ENCODE assay signal across 11 cellular contexts in the genomic region with DNA sequence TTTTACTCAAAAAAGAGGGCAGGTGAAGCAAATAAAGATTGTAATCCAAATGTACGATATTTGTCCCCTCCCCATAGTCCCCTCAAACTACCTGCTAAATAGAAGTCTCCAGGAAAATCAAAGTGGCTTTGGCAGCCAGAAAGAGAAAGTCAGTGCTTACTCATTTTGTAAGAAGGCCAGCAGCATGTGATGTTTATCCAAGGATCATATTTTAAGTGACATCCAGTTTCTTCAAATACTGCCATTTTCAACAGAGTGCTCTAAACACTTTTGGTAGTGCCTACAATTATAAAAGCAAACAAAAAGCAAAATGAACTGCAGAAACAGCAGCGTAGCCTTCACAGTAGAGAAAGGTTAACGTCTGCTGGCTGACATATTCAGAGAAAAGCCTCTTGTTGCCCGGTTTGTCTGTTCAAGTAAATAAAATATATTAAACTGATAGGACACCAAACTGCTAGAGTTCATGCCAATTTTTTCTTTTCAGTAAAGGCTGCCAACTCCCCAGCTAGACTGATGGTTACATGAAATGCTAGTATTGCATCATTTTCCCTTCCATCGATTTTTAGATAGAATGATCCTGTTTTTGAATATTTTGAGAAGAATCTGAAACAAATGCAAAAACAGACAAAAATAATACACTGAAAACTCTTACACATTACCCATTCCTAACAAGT.
DNase-seq lines count a peak whose midpoint lies in the region; FAIRE-seq and TF ChIP-seq lines count a peak whose summit lies in the region.
"Had no signal": no experiment of that assay in that cellular context is flagged by ENCODE, and none has a peak within 500 bp of the region (broad histone marks: within the 10 kb centered on the region; RNA-seq: fewer than 3 reads in every experiment).

No MANE protein-coding gene starts in this region.

- 23% methylated on average over 5 of the region's 5 CpGs for WGBS in liver

- no peak overlapping the region for H3K4me3 Mint-ChIP-seq in activated naive CD4-positive, alpha-beta T cell treated with anti-CD3 and anti-CD28 coated beads, Interleukin-2, amount 10 ng/mL, durations not matched to agents 7 days and 5 days
- no peak overlapping the region for H3K4me3 Mint-ChIP-seq in endothelial cell (ENCODE audit: unreplicated experiment)
- H3K4me3 Mint-ChIP-seq: activated naive CD8-positive, alpha-beta T cell treated with anti-CD3 and anti-CD28 coated beads, Interleukin-2, amount 10 ng/mL, durations not matched to agents 7 days and 5 days had no signal

- H3K4me3 ChIP-seq in liver (ENCODE audit: low read depth in 1 of 3, low read length in 3 of 3): peak overlapping the region in 2 of 3 donors; percentile 35 to 53
- H3K4me3 ChIP-seq: tibial artery had no signal

- H3K4me1 ChIP-seq in liver (ENCODE audit: control insufficient read depth in 4 of 4, insufficient read depth in 4 of 4, low read length in 3 of 4): peaks cover 0 to 30% (median 18%) of the 10 kb centered on the region in 4 donors

- no peaks in the 10 kb centered on the region for H3K36me3 ChIP-seq in liver (ENCODE audit: control insufficient read depth in 4 of 4, insufficient read depth in 3 of 4, low read depth in 1 of 4, low read length in 3 of 4)
- H3K36me3 ChIP-seq: tibial artery had no signal

- TF ChIP-seq CTCF in VCaP (conservative IDR thresholded peaks at IDR 0.05) (no peak), liver (IDR thresholded peaks at IDR 0.05; ENCODE audit: low read depth, low read length, missing input control) (no peak), endothelial cell (IDR thresholded peaks at IDR 0.05; ENCODE audit: unreplicated experiment) (no peak)

- H3K27me3 Mint-ChIP-seq in activated naive CD4-positive, alpha-beta T cell treated with anti-CD3 and anti-CD28 coated beads, Interleukin-2, amount 10 ng/mL, durations not matched to agents 7 days and 5 days: no peaks in the 10 kb centered on the region
- peaks cover 3% of the 10 kb centered on the region for H3K27me3 Mint-ChIP-seq in endothelial cell (ENCODE audit: unreplicated experiment)
- H3K27me3 Mint-ChIP-seq: activated naive CD8-positive, alpha-beta T cell treated with anti-CD3 and anti-CD28 coated beads, Interleukin-2, amount 10 ng/mL, durations not matched to agents 7 days and 5 days had no signal

- no peaks in the 10 kb centered on the region for H3K4me1 Mint-ChIP-seq in activated naive CD4-positive, alpha-beta T cell treated with anti-CD3 and anti-CD28 coated beads, Interleukin-2, amount 10 ng/mL, durations not matched to agents 7 days and 5 days
- no peaks in the 10 kb centered on the region for H3K4me1 Mint-ChIP-seq in endothelial cell (ENCODE audit: unreplicated experiment)
- H3K4me1 Mint-ChIP-seq: activated naive CD8-positive, alpha-beta T cell treated with anti-CD3 and anti-CD28 coated beads, Interleukin-2, amount 10 ng/mL, durations not matched to agents 7 days and 5 days had no signal

- H3K27ac ChIP-seq in VCaP: peak overlapping the region; percentile 76
- H3K27ac ChIP-seq in liver (ENCODE audit: low read depth in 1 of 2, low read length in 2 of 2): peak overlapping the region; percentile 84 to 86
- H3K27ac ChIP-seq: tibial artery had no signal

- H3K27ac Mint-ChIP-seq in activated naive CD4-positive, alpha-beta T cell treated with anti-CD3 and anti-CD28 coated beads, Interleukin-2, amount 10 ng/mL, durations not matched to agents 7 days and 5 days: no peak overlapping the region
- no peak overlapping the region for H3K27ac Mint-ChIP-seq in endothelial cell (ENCODE audit: unreplicated experiment)
- H3K27ac Mint-ChIP-seq: activated naive CD8-positive, alpha-beta T cell treated with anti-CD3 and anti-CD28 coated beads, Interleukin-2, amount 10 ng/mL, durations not matched to agents 7 days and 5 days had no signal

- no peak for FAIRE-seq in GM19239 (lab: Jason Lieb, UNC)

- H3K36me3 Mint-ChIP-seq in activated naive CD4-positive, alpha-beta T cell treated with anti-CD3 and anti-CD28 coated beads, Interleukin-2, amount 10 ng/mL, durations not matched to agents 7 days and 5 days: no peaks in the 10 kb centered on the region
- H3K36me3 Mint-ChIP-seq in endothelial cell (ENCODE audit: low read depth, unreplicated experiment): no peaks in the 10 kb centered on the region
- H3K36me3 Mint-ChIP-seq: activated naive CD8-positive, alpha-beta T cell treated with anti-CD3 and anti-CD28 coated beads, Interleukin-2, amount 10 ng/mL, durations not matched to agents 7 days and 5 days had no signal

- H3K9me3 ChIP-seq in liver (ENCODE audit: control insufficient read depth in 4 of 4, low read length in 3 of 4): peaks cover 0 to 4% (median 0%) of the 10 kb centered on the region in 4 donors

- H3K27me3 ChIP-seq in liver (ENCODE audit: control insufficient read depth in 4 of 4, insufficient read depth in 4 of 4, low read length in 3 of 4): no peaks in the 10 kb centered on the region
- H3K27me3 ChIP-seq: tibial artery had no signal

- peaks cover 4% of the 10 kb centered on the region for H3K9me3 Mint-ChIP-seq in activated naive CD4-positive, alpha-beta T cell treated with anti-CD3 and anti-CD28 coated beads, Interleukin-2, amount 10 ng/mL, durations not matched to agents 7 days and 5 days
- H3K9me3 Mint-ChIP-seq in endothelial cell (ENCODE audit: unreplicated experiment): peaks cover 5% of the 10 kb centered on the region

- H3K9ac ChIP-seq in liver (ENCODE audit: low read depth in 1 of 2, low read length in 2 of 2): peak overlapping the region; percentile 9 to 83

- CTCF ChIA-PET in activated naive CD4-positive, alpha-beta T cell treated with anti-CD3 and anti-CD28 coated beads, Interleukin-2, amount 10 ng/mL, durations not matched to agents 7 days and 5 days (lab: Charles Lee): no interaction called here

- peak; percentile 16 to 25 for TF ChIP-seq RAD21 in liver (IDR thresholded peaks at IDR 0.05)

- DNase-seq in DMS53 (lab: John Stamatoyannopoulos, UW) (peak; percentile 41), NCI-H1436 treated with DMSO at 0.1 percent for 48 hours (lab: John Stamatoyannopoulos, UW) (peak; percentile 91), GM19239 (ENCODE audit: insufficient read length, low spot score) (no peak), cortex of kidney (lab: John Stamatoyannopoulos, UW) (no peak), endothelial cell (ENCODE audit: low spot score) (no peak)
- DNase-seq in activated naive CD4-positive, alpha-beta T cell treated with anti-CD3 and anti-CD28 coated beads, Interleukin-2, amount 10 ng/mL, durations not matched to agents 7 days and 5 days: no peak
- DNase-seq: activated naive CD8-positive, alpha-beta T cell treated with anti-CD3 and anti-CD28 coated beads, Interleukin-2, amount 10 ng/mL, durations not matched to agents 7 days and 5 days; occipital lobe; tibial artery had no signal

TF ChIP-seq in liver, 16 proteins besides CTCF, POLR2A, EP300 and RAD21 (continues in another document):
- TF ChIP-seq NR2F2 (IDR thresholded peaks at IDR 0.05) (no peak), RXRA (IDR thresholded peaks at IDR 0.05) (peak; percentile 29 to 53), FOXA1 (IDR thresholded peaks at IDR 0.05) (no peak), HNF4A (conservative IDR thresholded peaks at IDR 0.05) (peak; percentile 5 to 49), GABPA (IDR thresholded peaks at IDR 0.05 in 1 of 2, conservative IDR thresholded peaks at IDR 0.05 in 1 of 2) (no peak), YY1 (IDR thresholded peaks at IDR 0.05) (peak; percentile 64), EGR1 (IDR thresholded peaks at IDR 0.05; ENCODE audit: low read depth in 2 of 2) (peak in 1 of 2 donors; percentile 29), JUND (IDR thresholded peaks at IDR 0.05) (peak in 1 of 2 donors; percentile 26)
- TF ChIP-seq, protein P1, sequence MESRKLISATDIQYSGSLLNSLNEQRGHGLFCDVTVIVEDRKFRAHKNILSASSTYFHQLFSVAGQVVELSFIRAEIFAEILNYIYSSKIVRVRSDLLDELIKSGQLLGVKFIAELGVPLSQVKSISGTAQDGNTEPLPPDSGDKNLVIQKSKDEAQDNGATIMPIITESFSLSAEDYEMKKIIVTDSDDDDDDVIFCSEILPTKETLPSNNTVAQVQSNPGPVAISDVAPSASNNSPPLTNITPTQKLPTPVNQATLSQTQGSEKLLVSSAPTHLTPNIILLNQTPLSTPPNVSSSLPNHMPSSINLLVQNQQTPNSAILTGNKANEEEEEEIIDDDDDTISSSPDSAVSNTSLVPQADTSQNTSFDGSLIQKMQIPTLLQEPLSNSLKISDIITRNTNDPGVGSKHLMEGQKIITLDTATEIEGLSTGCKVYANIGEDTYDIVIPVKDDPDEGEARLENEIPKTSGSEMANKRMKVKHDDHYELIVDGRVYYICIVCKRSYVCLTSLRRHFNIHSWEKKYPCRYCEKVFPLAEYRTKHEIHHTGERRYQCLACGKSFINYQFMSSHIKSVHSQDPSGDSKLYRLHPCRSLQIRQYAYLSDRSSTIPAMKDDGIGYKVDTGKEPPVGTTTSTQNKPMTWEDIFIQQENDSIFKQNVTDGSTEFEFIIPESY (IDR thresholded peaks at IDR 0.05): no peak
- TF ChIP-seq, protein P2, sequence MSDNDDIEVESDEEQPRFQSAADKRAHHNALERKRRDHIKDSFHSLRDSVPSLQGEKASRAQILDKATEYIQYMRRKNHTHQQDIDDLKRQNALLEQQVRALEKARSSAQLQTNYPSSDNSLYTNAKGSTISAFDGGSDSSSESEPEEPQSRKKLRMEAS (IDR thresholded peaks at IDR 0.05): no peak
- TF ChIP-seq, protein P3, sequence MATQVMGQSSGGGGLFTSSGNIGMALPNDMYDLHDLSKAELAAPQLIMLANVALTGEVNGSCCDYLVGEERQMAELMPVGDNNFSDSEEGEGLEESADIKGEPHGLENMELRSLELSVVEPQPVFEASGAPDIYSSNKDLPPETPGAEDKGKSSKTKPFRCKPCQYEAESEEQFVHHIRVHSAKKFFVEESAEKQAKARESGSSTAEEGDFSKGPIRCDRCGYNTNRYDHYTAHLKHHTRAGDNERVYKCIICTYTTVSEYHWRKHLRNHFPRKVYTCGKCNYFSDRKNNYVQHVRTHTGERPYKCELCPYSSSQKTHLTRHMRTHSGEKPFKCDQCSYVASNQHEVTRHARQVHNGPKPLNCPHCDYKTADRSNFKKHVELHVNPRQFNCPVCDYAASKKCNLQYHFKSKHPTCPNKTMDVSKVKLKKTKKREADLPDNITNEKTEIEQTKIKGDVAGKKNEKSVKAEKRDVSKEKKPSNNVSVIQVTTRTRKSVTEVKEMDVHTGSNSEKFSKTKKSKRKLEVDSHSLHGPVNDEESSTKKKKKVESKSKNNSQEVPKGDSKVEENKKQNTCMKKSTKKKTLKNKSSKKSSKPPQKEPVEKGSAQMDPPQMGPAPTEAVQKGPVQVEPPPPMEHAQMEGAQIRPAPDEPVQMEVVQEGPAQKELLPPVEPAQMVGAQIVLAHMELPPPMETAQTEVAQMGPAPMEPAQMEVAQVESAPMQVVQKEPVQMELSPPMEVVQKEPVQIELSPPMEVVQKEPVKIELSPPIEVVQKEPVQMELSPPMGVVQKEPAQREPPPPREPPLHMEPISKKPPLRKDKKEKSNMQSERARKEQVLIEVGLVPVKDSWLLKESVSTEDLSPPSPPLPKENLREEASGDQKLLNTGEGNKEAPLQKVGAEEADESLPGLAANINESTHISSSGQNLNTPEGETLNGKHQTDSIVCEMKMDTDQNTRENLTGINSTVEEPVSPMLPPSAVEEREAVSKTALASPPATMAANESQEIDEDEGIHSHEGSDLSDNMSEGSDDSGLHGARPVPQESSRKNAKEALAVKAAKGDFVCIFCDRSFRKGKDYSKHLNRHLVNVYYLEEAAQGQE (IDR thresholded peaks at IDR 0.05): no peak

Comparison
In these comparisons a context has a peak if more than half of its experiments do, and no peak if none do; other contexts are left out.
1. DNase-seq: peak in DMS53 (single experiment) and NCI-H1436 treated with DMSO at 0.1 percent for 48 hours (single experiment); none in GM19239 (single experiment), cortex of kidney (single experiment), activated naive CD4-positive, alpha-beta T cell treated with anti-CD3 and anti-CD28 coated beads, Interleukin-2, amount 10 ng/mL, durations not matched to agents 7 days and 5 days (single experiment) and endothelial cell (single experiment).